20 cellular contexts compared by ENCODE assay signal in genomic region chr12:25463005-25463404, GRCh38.
DNase-seq lines count a peak whose midpoint lies in the region; ATAC-seq and TF ChIP-seq lines count a peak whose summit lies in the region.
"Had no signal": no experiment of that assay in that cellular context is flagged by ENCODE, and none has a peak within 500 bp of the region (broad histone marks: within the 10 kb centered on the region; RNA-seq: fewer than 3 reads in every experiment).

No MANE protein-coding gene starts in this region.

- POLR2A ChIA-PET in activated B cell treated with CpG ODN at 0.5 μM for 24 hours (lab: Charles Lee) = no interaction called here

- no peak overlapping the region for H3K4me3 ChIP-seq in GM23338
- H3K4me3 ChIP-seq: BLaER1 had no signal

- no peaks in the 10 kb centered on the region for H3K27me3 ChIP-seq in GM23338 (ENCODE audit: insufficient read depth)
- H3K27me3 ChIP-seq: BE2C, BLaER1 had no signal

- no peak overlapping the region for H3K27ac ChIP-seq in GM23338 (ENCODE audit: low read depth)
- H3K27ac ChIP-seq: BLaER1 had no signal

- no peaks in the 10 kb centered on the region for H3F3A ChIP-seq in GM23338 (replicated peaks; ENCODE audit: low read depth)

- no peaks in the 10 kb centered on the region for H3K79me2 ChIP-seq in GM23338 (replicated peaks; ENCODE audit: insufficient read depth)

- DNase-seq in GM23338 (ENCODE audit: low spot score) (no peak), activated B cell treated with CpG ODN at 0.5 μM for 24 hours (no peak), left lobe of liver (ENCODE audit: low spot score) (peak; percentile 57), neural crest cell (ENCODE audit: low read depth, low spot score) (no peak), NCI-H524 treated with DMSO at 0.1 percent for 48 hours (lab: John Stamatoyannopoulos, UW) (no peak), NCI-H1930 (lab: John Stamatoyannopoulos, UW) (no peak)
- DNase-seq: 8988T; ACHN; BE2C; C1 segment of cervical spinal cord; CD4-positive, alpha-beta memory T cell; CD4-positive, CD25-positive, alpha-beta regulatory T cell; CD8-positive, alpha-beta memory T cell; COR-L47; DMS79 treated with DMSO at 0.1 percent for 48 hours; GF-D8 had no signal

- peaks cover 4% of the 10 kb centered on the region; the same call in 1 of the 2 replicates for H3K36me3 ChIP-seq in GM23338 (ENCODE audit: insufficient read depth)
- H3K36me3 ChIP-seq: BE2C, BLaER1 had no signal

- no peaks in the 10 kb centered on the region for H4K20me1 ChIP-seq in GM23338 (replicated peaks; ENCODE audit: insufficient read depth)
- H4K20me1 ChIP-seq: BLaER1 had no signal

- H3K27ac Mint-ChIP-seq in GM23338 = no peak overlapping the region
- H3K27ac Mint-ChIP-seq in activated B cell treated with CpG ODN at 0.5 μM for 24 hours = peak overlapping the region; percentile 2
- H3K27ac Mint-ChIP-seq in neural crest cell (ENCODE audit: unreplicated experiment) = peak overlapping the region; percentile 39
- H3K27ac Mint-ChIP-seq: CD14-positive monocyte; CD4-positive, alpha-beta memory T cell; CD4-positive, CD25-positive, alpha-beta regulatory T cell; CD8-positive, alpha-beta memory T cell had no signal

- no peaks in the 10 kb centered on the region for H3K4me1 ChIP-seq in GM23338 (ENCODE audit: insufficient read depth)

- intact Hi-C loops in activated B cell treated with CpG ODN at 0.5 μM for 24 hours (cut with micrococcal nuclease) = no loop called here

- peaks cover 6% of the 10 kb centered on the region; the same call in 2 of the 3 replicates for H3K9me3 Mint-ChIP-seq in GM23338
- no peaks in the 10 kb centered on the region for H3K9me3 Mint-ChIP-seq in activated B cell treated with CpG ODN at 0.5 μM for 24 hours
- no peaks in the 10 kb centered on the region for H3K9me3 Mint-ChIP-seq in neural crest cell

- no peaks in the 10 kb centered on the region for H3K4me1 Mint-ChIP-seq in GM23338
- peaks cover 13% of the 10 kb centered on the region for H3K4me1 Mint-ChIP-seq in activated B cell treated with CpG ODN at 0.5 μM for 24 hours
- no peaks in the 10 kb centered on the region for H3K4me1 Mint-ChIP-seq in neural crest cell
- H3K4me1 Mint-ChIP-seq: CD8-positive, alpha-beta memory T cell had no signal

- H3K4me3 Mint-ChIP-seq in GM23338 = no peak overlapping the region
- no peak overlapping the region for H3K4me3 Mint-ChIP-seq in activated B cell treated with CpG ODN at 0.5 μM for 24 hours
- H3K4me3 Mint-ChIP-seq in neural crest cell = no peak overlapping the region
- H3K4me3 Mint-ChIP-seq: CD14-positive monocyte; CD4-positive, alpha-beta memory T cell; CD4-positive, CD25-positive, alpha-beta regulatory T cell; CD8-positive, alpha-beta memory T cell had no signal

- ATAC-seq in GM23338 (no peak), activated B cell treated with CpG ODN at 0.5 μM for 24 hours (ENCODE audit: low read depth) (no peak), left lobe of liver (peak; percentile 95), GM21717 (IDR thresholded peaks at IDR 0.05; ENCODE audit: unreplicated experiment) (no peak), GM19463 (IDR thresholded peaks at IDR 0.05; ENCODE audit: unreplicated experiment) (no peak)

- peak overlapping the region; percentile 23; the same call in 1 of the 2 replicates for H2AFZ ChIP-seq in GM23338

- no peaks in the 10 kb centered on the region for H3K9me2 ChIP-seq in GM23338 (ENCODE audit: insufficient read depth)

- H3K36me3 Mint-ChIP-seq in GM23338 (ENCODE audit: low read depth) (no peaks in the 10 kb centered on the region), activated B cell treated with CpG ODN at 0.5 μM for 24 hours (ENCODE audit: low read depth) (no peaks in the 10 kb centered on the region), neural crest cell (ENCODE audit: low read depth) (peaks cover 3% of the 10 kb centered on the region)
- H3K36me3 Mint-ChIP-seq: CD14-positive monocyte; CD4-positive, alpha-beta memory T cell; CD4-positive, CD25-positive, alpha-beta regulatory T cell had no signal

- no peak overlapping the region for H3K4me2 ChIP-seq in GM23338
- H3K4me2 ChIP-seq: BLaER1 had no signal

- CTCF ChIA-PET in activated B cell treated with CpG ODN at 0.5 μM for 24 hours (lab: Charles Lee) = interaction anchor here (1.2 kb wide), 1 partner anchor 26 kb away, joined by 3 read pairs; no protein-coding TSS in a partner anchor

- no peaks in the 10 kb centered on the region for H3K27me3 Mint-ChIP-seq in GM23338 (ENCODE audit: insufficient read depth, low read depth, poor library complexity)
- H3K27me3 Mint-ChIP-seq in activated B cell treated with CpG ODN at 0.5 μM for 24 hours = no peaks in the 10 kb centered on the region
- H3K27me3 Mint-ChIP-seq in neural crest cell (ENCODE audit: low read depth) = no peaks in the 10 kb centered on the region
- H3K27me3 Mint-ChIP-seq: CD4-positive, CD25-positive, alpha-beta regulatory T cell had no signal

- TF ChIP-seq CTCF in GM23338 (conservative IDR thresholded peaks at IDR 0.05; ENCODE audit: low read depth in 2 of 2) = no peak
- no peak for TF ChIP-seq CTCF in activated B cell treated with CpG ODN at 0.5 μM for 24 hours (IDR thresholded peaks at IDR 0.05)
- no peak for TF ChIP-seq CTCF in neural crest cell (conservative IDR thresholded peaks at IDR 0.05)

TF ChIP-seq in GM23338, 12 proteins besides CTCF, POLR2A, EP300 and RAD21 (continues in another document):
- TF ChIP-seq ETS1 (IDR thresholded peaks at IDR 0.05) (no peak), JUNB (IDR thresholded peaks at IDR 0.05; ENCODE audit: unreplicated experiment) (no peak), EZH2phosphoT487 (IDR thresholded peaks at IDR 0.05; ENCODE audit: unreplicated experiment) (no peak), ZNF331 (CRISPR knock-in tag; IDR thresholded peaks at IDR 0.05; ENCODE audit: low read depth) (no peak), ZNF462 (CRISPR knock-in tag; IDR thresholded peaks at IDR 0.05) (no peak), CREB1 (CRISPR knock-in tag; IDR thresholded peaks at IDR 0.05; ENCODE audit: low read depth) (no peak)
